26 cellular contexts compared by ENCODE assay signal in the genomic region with DNA sequence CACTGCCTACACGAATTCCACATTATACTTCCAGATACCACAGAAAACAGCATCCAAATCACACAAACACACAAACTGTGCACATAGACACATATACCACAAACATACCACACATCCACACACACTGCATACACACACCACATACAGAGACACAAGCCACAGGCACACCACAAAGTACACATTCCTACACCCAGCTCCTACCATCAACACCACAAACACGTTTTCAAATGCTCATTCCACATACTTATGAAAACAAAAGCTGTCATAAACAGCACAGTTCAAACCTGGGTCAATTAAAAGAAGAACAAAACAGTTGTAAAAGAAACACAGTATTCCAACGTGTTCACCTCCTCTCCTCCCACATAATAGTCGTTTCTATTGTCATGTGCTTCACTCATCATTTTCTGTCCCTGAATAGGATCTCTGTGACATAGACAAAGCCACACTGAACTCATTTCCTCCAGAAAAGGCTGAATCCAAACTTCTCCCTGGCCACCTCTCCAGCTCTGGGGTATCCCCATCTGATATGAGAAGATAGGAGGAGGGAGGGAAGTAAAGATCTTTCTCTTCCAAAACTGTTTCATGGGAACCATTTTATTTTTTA.
DNase-seq lines count a peak whose midpoint lies in the region; ATAC-seq and TF ChIP-seq lines count a peak whose summit lies in the region.
"Had no signal": no experiment of that assay in that cellular context is flagged by ENCODE, and none has a peak within 500 bp of the region (broad histone marks: within the 10 kb centered on the region; RNA-seq: fewer than 3 reads in every experiment).

No MANE protein-coding gene starts in this region.

- H3K79me2 ChIP-seq in trophoblast cell (ENCODE audit: control insufficient read depth, insufficient read depth, low read length, poor library complexity), result no peaks in the 10 kb centered on the region

- H3K4ac ChIP-seq in trophoblast cell (ENCODE audit: low read depth, low read length), result no peak overlapping the region

- H3K4me3 ChIP-seq in fibroblast of mammary gland (ENCODE audit: control insufficient read depth, low read depth, low read length) (no peak overlapping the region), trophoblast cell (ENCODE audit: low read depth, low read length) (no peak overlapping the region), tibial nerve (no peak overlapping the region)
- H3K4me3 ChIP-seq: PC-9, thyroid gland had no signal

- H4K12ac ChIP-seq in trophoblast cell (ENCODE audit: low read depth, low read length), result no peak overlapping the region

- peak overlapping the region; percentile 83 for H3K23ac ChIP-seq in trophoblast cell (ENCODE audit: low read length)

- in situ Hi-C loops in Caki2 (cut with HindIII; ENCODE audit: low pct_unique_long_range_greater_than_20kb, low sequenced_read_pairs), result no loop called here

- H4K91ac ChIP-seq in trophoblast cell (ENCODE audit: low read depth, low read length), result no peak overlapping the region

- peaks cover 0 to 3% of the 10 kb centered on the region in 2 experiments for H3K36me3 ChIP-seq in trophoblast cell (ENCODE audit: control insufficient read depth in 1 of 2, insufficient read depth in 2 of 2, low read length in 2 of 2)
- no peaks in the 10 kb centered on the region for H3K36me3 ChIP-seq in tibial nerve
- H3K36me3 ChIP-seq: BE2C, thyroid gland had no signal

- H3K79me1 ChIP-seq in trophoblast cell (ENCODE audit: low read length), result peaks cover 4% of the 10 kb centered on the region

- no peak for ATAC-seq in esophagus mucosa
- ATAC-seq in GM21529 (IDR thresholded peaks at IDR 0.05; ENCODE audit: unreplicated experiment), result no peak
- ATAC-seq: activated CD8-positive, alpha-beta T cell treated with anti-CD3 and anti-CD28 coated beads for 36 hours; foreskin keratinocyte; left cardiac atrium; Right ventricle myocardium inferior; stimulated activated naive CD8-positive, alpha-beta T cell treated with anti-CD3 and anti-CD28 coated beads, Interleukin-15, Interleukin-2, amounts not matched to agents 100 U/mL and 50 U/mL, for 24 hours had no signal

- no peak overlapping the region for H2BK120ac ChIP-seq in trophoblast cell (ENCODE audit: insufficient read depth, low read length, poor library complexity)

- H4K8ac ChIP-seq in trophoblast cell (ENCODE audit: low read depth, low read length), result no peak overlapping the region

- DNase-seq in Caki2 (ENCODE audit: low read depth), result peak; percentile 22
- peak; percentile 42 for DNase-seq in amniotic epithelial cell (ENCODE audit: low read depth)
- DNase-seq in fibroblast of mammary gland (ENCODE audit: low read depth), result peak; percentile 51
- DNase-seq in trophoblast cell, result no peak
- no peak for DNase-seq in SIG-M5 treated with dmso at 0.1 percent for 504 hours (lab: John Stamatoyannopoulos, UW; ENCODE audit: unreplicated experiment)
- DNase-seq in tibial nerve (ENCODE audit: low spot score in 2 of 2), result no peak
- DNase-seq: activated CD8-positive, alpha-beta T cell treated with anti-CD3 and anti-CD28 coated beads for 36 hours; activated naive CD8-positive, alpha-beta T cell treated with anti-CD3 and anti-CD28 coated beads for 36 hours; BE2C; DMS53; foreskin keratinocyte; GDM1; left cardiac atrium; mesendoderm; MV-4-11; NCI-H1694 treated with DMSO at 0.1 percent for 48 hours; NCI-H2171; NCI-H524; NK-92 treated with Interleukin-12 subunit alpha and Interleukin-12 subunit beta, amount 100 ng/mL, for 24 hours; PC-9; stimulated activated naive CD8-positive, alpha-beta T cell treated with anti-CD3 and anti-CD28 coated beads, Interleukin-15, Interleukin-2, amounts not matched to agents 100 U/mL and 50 U/mL, for 24 hours; thyroid gland had no signal

- no peak overlapping the region for H2BK12ac ChIP-seq in trophoblast cell (ENCODE audit: low read length)

- H3K18ac ChIP-seq in trophoblast cell (ENCODE audit: low read length), result no peak overlapping the region

- no peak overlapping the region for H2AK5ac ChIP-seq in trophoblast cell (ENCODE audit: low read length)

- H3K4me1 ChIP-seq in trophoblast cell (ENCODE audit: control insufficient read depth in 1 of 2, insufficient read depth in 2 of 2, low read length in 2 of 2) (peaks cover 5 to 10% of the 10 kb centered on the region in 2 experiments), tibial nerve (peaks cover 0 to 33% (median 9%) of the 10 kb centered on the region in 4 donors)
- H3K4me1 ChIP-seq: foreskin keratinocyte had no signal

- WGBS in trophoblast cell (ENCODE audit: extremely low coverage, insufficient coverage, insufficient read length), result no CpG with 5 or more reads among the region's 4 CpGs
- 31 to 32% methylated on average over 4 of the region's 4 CpGs for WGBS in tibial nerve, 2 donors

- TF ChIP-seq POLR2A in tibial nerve (IDR thresholded peaks at IDR 0.05), result no peak

- no peak overlapping the region for H3K9ac ChIP-seq in trophoblast cell (ENCODE audit: low read length)

- peaks cover 3% of the 10 kb centered on the region for H3K27me3 ChIP-seq in trophoblast cell (ENCODE audit: insufficient read depth, low read length)
- H3K27me3 ChIP-seq in tibial nerve, result no peaks in the 10 kb centered on the region
- H3K27me3 ChIP-seq: BE2C, thyroid gland had no signal

- peaks cover 5% of the 10 kb centered on the region for H3K9me3 ChIP-seq in trophoblast cell (ENCODE audit: insufficient read depth, low read depth, low read length)
- no peaks in the 10 kb centered on the region for H3K9me3 ChIP-seq in tibial nerve
- H3K9me3 ChIP-seq: BE2C, thyroid gland had no signal

- TF ChIP-seq CTCF in fibroblast of mammary gland (conservative IDR thresholded peaks at IDR 0.05; ENCODE audit: control insufficient read depth, insufficient read depth, low read depth, low read length) (no peak), tibial nerve (IDR thresholded peaks at IDR 0.05) (no peak)

- no peak overlapping the region for H3K14ac ChIP-seq in trophoblast cell (ENCODE audit: low read length)

- no peak overlapping the region for H2AFZ ChIP-seq in trophoblast cell (ENCODE audit: insufficient read depth, low read length, poor library complexity)
- H2AFZ ChIP-seq: PC-9 had no signal

- H3K4me2 ChIP-seq in trophoblast cell (ENCODE audit: low read length), result no peak overlapping the region
- H3K4me2 ChIP-seq: PC-9 had no signal

- no peak overlapping the region for H2BK5ac ChIP-seq in trophoblast cell (ENCODE audit: low read depth, low read length, poor library complexity)

- H3K27ac ChIP-seq in trophoblast cell (ENCODE audit: low read depth, low read length), result no peak overlapping the region
- H3K27ac ChIP-seq in tibial nerve, result peak overlapping the region in 2 of 4 donors; percentile 41 to 52
- H3K27ac ChIP-seq: epithelial cell of prostate, foreskin keratinocyte, PC-9, thyroid gland had no signal

- no peak for TF ChIP-seq EP300 in tibial nerve (IDR thresholded peaks at IDR 0.05)

Comparison
In these comparisons a context has a peak if more than half of its experiments do, and no peak if none do; other contexts are left out.
1. DNase-seq: peak in Caki2 (single experiment), amniotic epithelial cell (single experiment) and fibroblast of mammary gland (single experiment); none in trophoblast cell (0 of 2), SIG-M5 treated with dmso at 0.1 percent for 504 hours (single experiment) and tibial nerve (0 of 2).